ENCODE assay signal across 18 cellular contexts in the genomic region with DNA sequence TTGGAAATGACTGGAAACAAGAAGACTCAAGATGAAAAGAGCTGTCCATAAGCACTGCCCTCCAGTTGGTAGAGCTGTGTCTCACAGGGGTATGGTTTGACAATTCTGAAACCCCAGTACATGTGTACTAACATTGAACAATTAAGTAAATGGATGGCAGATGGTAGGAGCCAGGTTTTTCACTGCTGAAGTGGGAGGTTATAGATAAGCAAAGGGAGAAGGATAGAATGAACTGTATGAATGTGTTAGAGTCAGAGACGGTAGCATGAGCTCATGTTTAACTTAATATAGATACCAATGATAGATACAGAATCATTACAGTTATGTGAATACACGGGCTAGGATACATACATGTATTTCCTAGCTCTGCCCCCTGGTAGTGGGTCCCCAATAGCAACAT.
"Had no signal": no experiment of that assay in that cellular context is flagged by ENCODE, and none has a peak within 500 bp of the region (broad histone marks: within the 10 kb centered on the region; RNA-seq: fewer than 3 reads in every experiment).

No MANE protein-coding gene starts in this region.

- H3K27ac ChIP-seq: coronary artery, heart left ventricle, parathyroid adenoma, right lobe of liver, skin epidermis, suprapubic skin, transverse colon, vagina had no signal

- DNase-seq: activated CD4-positive, alpha-beta memory T cell treated with anti-CD3 and anti-CD28 coated beads, Interleukin-2, amount 10 ng/mL, durations not matched to agents 7 days and 5 days; activated CD4-positive, alpha-beta T cell treated with anti-CD3 and anti-CD28 coated beads, Interleukin-2, amount 10 ng/mL, durations not matched to agents 24 days and 14 days; activated effector memory CD4-positive, alpha-beta T cell treated with Interleukin-2 at 50 U/mL for 16 hours; activated naive CD4-positive, alpha-beta T cell treated with anti-CD3 and anti-CD28 coated beads for 36 hours; activated T-cell treated with anti-CD3 and anti-CD28 coated beads, Interleukin-2, amount 50 U/mL, for 72 hours; heart left ventricle; islet precursor cell; left cardiac atrium; natural killer cell; right lobe of liver; stimulated activated CD4-positive, alpha-beta T cell treated with anti-CD3 and anti-CD28 coated beads, Interleukin-1b, Interleukin-23, amount 100 ng/mL, for 48 hours; stimulated activated naive CD8-positive, alpha-beta T cell treated with anti-CD3 and anti-CD28 coated beads, Interleukin-15, amount 100 ng/mL, for 72 hours; transverse colon had no signal

- H3K4me3 ChIP-seq: coronary artery, heart left ventricle, right lobe of liver, skin epidermis, suprapubic skin, transverse colon, vagina had no signal

- H3K27me3 ChIP-seq: heart left ventricle, suprapubic skin, vagina had no signal
